In genomic region chr17:10420811-10421210, GRCh38 we compare ENCODE assay signal across 23 cellular contexts. TPM values are rescaled to one million over a fixed set of nuclear protein-coding genes. Genes with fewer than 3 reads are reported as not detected.
A peak's percentile ranks its signal among the peaks of the same experiment; 100 is the strongest.
DNase-seq lines count a peak whose midpoint lies in the region; ATAC-seq, FAIRE-seq and TF ChIP-seq lines count a peak whose summit lies in the region.
"Had no signal": no experiment of that assay in that cellular context is flagged by ENCODE, and none has a peak within 500 bp of the region (broad histone marks: within the 10 kb centered on the region; RNA-seq: fewer than 3 reads in every experiment).

No MANE protein-coding gene starts in this region.

- no peaks in the 10 kb centered on the region for H3K9me3 ChIP-seq in SJCRH30 (replicated peaks)
- no peaks in the 10 kb centered on the region for H3K9me3 ChIP-seq in astrocyte (ENCODE audit: insufficient read depth, low read depth, low read length)

- FAIRE-seq in astrocyte (lab: Jason Lieb, UNC) = no peak
- FAIRE-seq: GM12891, GM18507, H1 had no signal

- H3K4me1 ChIP-seq in SJCRH30 (peaks cover 28% of the 10 kb centered on the region), astrocyte (ENCODE audit: insufficient read depth, low read length) (no peaks in the 10 kb centered on the region)

- H3K27me3 ChIP-seq in SJCRH30 (no peaks in the 10 kb centered on the region), astrocyte (ENCODE audit: insufficient read depth, low read length) (no peaks in the 10 kb centered on the region)

- H3K4me2 ChIP-seq in astrocyte (ENCODE audit: low read length) = no peak overlapping the region

- no peaks in the 10 kb centered on the region for H3K79me2 ChIP-seq in astrocyte (ENCODE audit: insufficient read depth, low read length)

- TF ChIP-seq CTCF in astrocyte (IDR thresholded peaks at IDR 0.05; ENCODE audit: insufficient read depth, low read depth, low read length) = no peak
- TF ChIP-seq CTCF in nephron (IDR thresholded peaks at IDR 0.05; ENCODE audit: unreplicated experiment in 3 of 3) = no peak

- no peak overlapping the region for H2AFZ ChIP-seq in astrocyte (ENCODE audit: low read depth, low read length)
- H2AFZ ChIP-seq: GM23248 had no signal

- H3K9ac ChIP-seq in astrocyte (ENCODE audit: low read length) = no peak overlapping the region
- H3K9ac ChIP-seq: GM23248 had no signal

- ATAC-seq in stimulated activated naive CD8-positive, alpha-beta T cell treated with anti-CD3 and anti-CD28 coated beads, Interleukin-15, amount 100 ng/mL, for 72 hours = no peak
- ATAC-seq in GM18520 (IDR thresholded peaks at IDR 0.05; ENCODE audit: unreplicated experiment) = no peak

- H3K4me3 ChIP-seq in SJCRH30 = no peak overlapping the region
- no peak overlapping the region for H3K4me3 ChIP-seq in astrocyte (ENCODE audit: insufficient read depth, low read depth, low read length)
- H3K4me3 ChIP-seq: GM23248 had no signal

- H3K27ac Mint-ChIP-seq in astrocyte (ENCODE audit: unreplicated experiment) = peak overlapping the region; percentile 37
- peak overlapping the region; percentile 17 to 71 (median 25) for H3K27ac Mint-ChIP-seq in nephron
- H3K27ac Mint-ChIP-seq in stimulated activated naive CD8-positive, alpha-beta T cell treated with anti-CD3 and anti-CD28 coated beads, Interleukin-15, amount 100 ng/mL, for 72 hours = no peak overlapping the region
- H3K27ac Mint-ChIP-seq: CD4-positive, alpha-beta memory T cell had no signal

- H3K4me3 Mint-ChIP-seq in astrocyte (ENCODE audit: unreplicated experiment) (no peak overlapping the region), nephron (peak overlapping the region in 2 of 3 experiments; percentile 78 to 85)
- no peak overlapping the region for H3K4me3 Mint-ChIP-seq in stimulated activated naive CD8-positive, alpha-beta T cell treated with anti-CD3 and anti-CD28 coated beads, Interleukin-15, amount 100 ng/mL, for 72 hours
- H3K4me3 Mint-ChIP-seq: CD4-positive, alpha-beta memory T cell had no signal

- H3K4me1 Mint-ChIP-seq in astrocyte (ENCODE audit: low read depth, unreplicated experiment) (peaks cover 12% of the 10 kb centered on the region), nephron (peaks cover 39% of the 10 kb centered on the region)
- H3K4me1 Mint-ChIP-seq in stimulated activated naive CD8-positive, alpha-beta T cell treated with anti-CD3 and anti-CD28 coated beads, Interleukin-15, amount 100 ng/mL, for 72 hours = no peaks in the 10 kb centered on the region
- H3K4me1 Mint-ChIP-seq: CD4-positive, alpha-beta memory T cell had no signal

- H3K36me3 Mint-ChIP-seq in astrocyte (ENCODE audit: low read depth, unreplicated experiment) = no peaks in the 10 kb centered on the region
- no peaks in the 10 kb centered on the region for H3K36me3 Mint-ChIP-seq in nephron (ENCODE audit: low read depth)
- H3K36me3 Mint-ChIP-seq: CD4-positive, alpha-beta memory T cell had no signal

- DNase-seq in SJCRH30 (peak in 1 of 2 experiments; percentile 21), astrocyte (ENCODE audit: low read depth) (no peak), UCSD-AML1 (lab: John Stamatoyannopoulos, UW; ENCODE audit: unreplicated experiment) (no peak)
- DNase-seq in stimulated activated naive CD8-positive, alpha-beta T cell treated with anti-CD3 and anti-CD28 coated beads, Interleukin-15, amount 100 ng/mL, for 72 hours = no peak
- DNase-seq: C1 segment of cervical spinal cord; Calu3; CD4-positive, alpha-beta memory T cell; COR-L47; DMS53; DMS79 treated with DMSO at 0.1 percent for 48 hours; GF-D8; GM23248; H7; HCEC 1CT had no signal

- H3K27me3 Mint-ChIP-seq in astrocyte (ENCODE audit: low read depth, unreplicated experiment) = no peaks in the 10 kb centered on the region
- peaks cover 5% of the 10 kb centered on the region for H3K27me3 Mint-ChIP-seq in nephron (ENCODE audit: low read depth)
- H3K27me3 Mint-ChIP-seq in stimulated activated naive CD8-positive, alpha-beta T cell treated with anti-CD3 and anti-CD28 coated beads, Interleukin-15, amount 100 ng/mL, for 72 hours = no peaks in the 10 kb centered on the region

- H4K20me1 ChIP-seq in astrocyte (ENCODE audit: insufficient read depth, low read length) = no peaks in the 10 kb centered on the region

- H3K9me3 Mint-ChIP-seq in astrocyte (ENCODE audit: unreplicated experiment) = peaks cover 4% of the 10 kb centered on the region
- H3K9me3 Mint-ChIP-seq in nephron = no peaks in the 10 kb centered on the region
- no peaks in the 10 kb centered on the region for H3K9me3 Mint-ChIP-seq in stimulated activated naive CD8-positive, alpha-beta T cell treated with anti-CD3 and anti-CD28 coated beads, Interleukin-15, amount 100 ng/mL, for 72 hours

- H3K27ac ChIP-seq in SJCRH30 (peak overlapping the region; percentile 34), astrocyte (ENCODE audit: low read depth, low read length) (no peak overlapping the region)
- H3K27ac ChIP-seq: GM23248 had no signal

- no peaks in the 10 kb centered on the region for H3K36me3 ChIP-seq in SJCRH30
- no peaks in the 10 kb centered on the region for H3K36me3 ChIP-seq in astrocyte (ENCODE audit: insufficient read depth, low read length)

RNA-seq across cellular contexts. Expression of gene MYH8, which starts 0.9 kb away (rescaled TPM):
- total RNA-seq in SJCRH30 (2014; rRNA removed; shearing (Covaris generic)) = 0.16 and 0.18 TPM in 2 replicates
- 0.10 TPM in 1 of 2 replicates, not detected in the other for total RNA-seq in astrocyte
- total RNA-seq: A172; A673; Calu3; CD4-positive, alpha-beta memory T cell; Daoy; G401; GM23248; H1; H7 had no signal

RNA-seq across cellular contexts. Expression of gene MYH13, which starts 48.0 kb away (rescaled TPM):
- total RNA-seq in SJCRH30 (2014; rRNA removed; shearing (Covaris generic)) = 0.46 and 0.57 TPM in 2 replicates
- total RNA-seq in astrocyte = not detected in 2 replicates
- total RNA-seq: A172; A673; Calu3; CD4-positive, alpha-beta memory T cell; G401; GM23248; H1; H7 had no signal

RNA-seq across cellular contexts. Expression of gene MYH4, which starts 48.5 kb away (rescaled TPM):
- total RNA-seq in SJCRH30 (2014; rRNA removed; shearing (Covaris generic)) = not detected in 2 replicates
- not detected in 2 replicates for total RNA-seq in astrocyte
- total RNA-seq: A172; Calu3; CD4-positive, alpha-beta memory T cell; Daoy; G401; GM23248; H1; H7 had no signal

Comparison
In these comparisons a context has a peak if more than half of its experiments do, and no peak if none do; other contexts are left out.
1. H3K27ac Mint-ChIP-seq: peak in astrocyte (single experiment) and nephron (3 of 3); none in stimulated activated naive CD8-positive, alpha-beta T cell treated with anti-CD3 and anti-CD28 coated beads, Interleukin-15, amount 100 ng/mL, for 72 hours (0 of 2).
2. H3K4me3 Mint-ChIP-seq: peak in nephron (2 of 3); none in astrocyte (single experiment) and stimulated activated naive CD8-positive, alpha-beta T cell treated with anti-CD3 and anti-CD28 coated beads, Interleukin-15, amount 100 ng/mL, for 72 hours (0 of 2).